35 cellular contexts compared by ENCODE assay signal in the genomic region with DNA sequence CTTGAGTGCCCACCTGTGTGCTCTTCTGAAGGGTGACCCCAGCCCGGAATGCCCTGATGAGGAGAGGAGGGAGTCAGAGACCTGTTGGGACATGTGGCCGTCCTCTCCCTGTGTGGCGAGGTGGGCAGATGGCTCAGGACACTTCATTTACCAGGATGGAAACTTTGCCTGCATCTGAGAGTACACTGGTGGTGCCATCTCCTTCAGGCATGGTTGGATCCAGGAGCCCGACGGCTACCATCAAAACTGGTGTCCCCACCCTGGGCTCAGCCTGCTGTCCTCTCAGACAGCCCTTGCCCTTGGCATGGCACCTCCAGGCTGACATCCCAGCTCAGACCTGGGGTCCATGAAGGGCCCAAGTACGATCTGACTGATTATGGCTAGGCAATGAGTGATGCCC. TPM values are rescaled to one million over a fixed set of nuclear protein-coding genes. Genes with fewer than 3 reads are reported as not detected.
"Had no signal": no experiment of that assay in that cellular context is flagged by ENCODE, and none has a peak within 500 bp of the region (broad histone marks: within the 10 kb centered on the region; RNA-seq: fewer than 3 reads in every experiment).

No MANE protein-coding gene starts in this region.

- FAIRE-seq: pancreas had no signal

- H3K27me3 ChIP-seq: pancreas, right atrium auricular region, testis, uterus had no signal

- H2AFZ ChIP-seq: neural progenitor cell had no signal

- H3K4me2 ChIP-seq: neural progenitor cell, smooth muscle cell had no signal

- H3K36me3 ChIP-seq: neural progenitor cell, neutrophil, pancreas, prostate gland, right atrium auricular region, spleen, suprapubic skin, tibial artery, transverse colon, upper lobe of right lung, uterus had no signal

- ATAC-seq: naive thymus-derived CD4-positive, alpha-beta T cell; natural killer cell; pancreas; sciatic nerve; stimulated activated memory B cell treated with anti-CD40 and anti-IgM and Interleukin-4, amounts not matched to agents 10 μg/mL and 1 μg/mL and 100 μg/mL, for 72 hours; stimulated activated naive CD8-positive, alpha-beta T cell treated with anti-CD3 and anti-CD28 coated beads, Interleukin-15, amount 100 ng/mL, for 72 hours; stimulated activated naive CD8-positive, alpha-beta T cell treated with anti-CD3 and anti-CD28 coated beads, Interleukin-15, Interleukin-2, amounts not matched to agents 100 U/mL and 50 U/mL, for 24 hours; upper lobe of right lung had no signal

- H3K27ac ChIP-seq: neural progenitor cell, pancreas, prostate gland, right atrium auricular region, spleen, suprapubic skin, testis, tibial artery, transverse colon, upper lobe of right lung, uterus had no signal

- H3K4me1 Mint-ChIP-seq: naive thymus-derived CD4-positive, alpha-beta T cell; natural killer cell; stimulated activated memory B cell treated with anti-CD40 and anti-IgM and Interleukin-4, amounts not matched to agents 10 μg/mL and 1 μg/mL and 100 μg/mL, for 72 hours; stimulated activated naive CD8-positive, alpha-beta T cell treated with anti-CD3 and anti-CD28 coated beads, Interleukin-15, amount 100 ng/mL, for 72 hours had no signal

- H3K4me3 Mint-ChIP-seq: naive thymus-derived CD4-positive, alpha-beta T cell; natural killer cell; nephron; neural progenitor cell; stimulated activated memory B cell treated with anti-CD40 and anti-IgM and Interleukin-4, amounts not matched to agents 10 μg/mL and 1 μg/mL and 100 μg/mL, for 72 hours; stimulated activated naive CD8-positive, alpha-beta T cell treated with anti-CD3 and anti-CD28 coated beads, Interleukin-15, amount 100 ng/mL, for 72 hours; type B pancreatic cell had no signal

- H3K9me3 Mint-ChIP-seq: natural killer cell; nephron; neural progenitor cell; stimulated activated memory B cell treated with anti-CD40 and anti-IgM and Interleukin-4, amounts not matched to agents 10 μg/mL and 1 μg/mL and 100 μg/mL, for 72 hours; stimulated activated naive CD8-positive, alpha-beta T cell treated with anti-CD3 and anti-CD28 coated beads, Interleukin-15, amount 100 ng/mL, for 72 hours; type B pancreatic cell had no signal

- H3K4me1 ChIP-seq: tibial artery, transverse colon, upper lobe of right lung, uterus had no signal

- H3K9ac ChIP-seq: neural progenitor cell had no signal

- H3K9me3 ChIP-seq: neutrophil, pancreas, prostate gland, right atrium auricular region, suprapubic skin, testis, tibial artery, transverse colon, upper lobe of right lung, uterus had no signal

- H3K36me3 Mint-ChIP-seq: naive thymus-derived CD4-positive, alpha-beta T cell; natural killer cell; neural progenitor cell; stimulated activated memory B cell treated with anti-CD40 and anti-IgM and Interleukin-4, amounts not matched to agents 10 μg/mL and 1 μg/mL and 100 μg/mL, for 72 hours; type B pancreatic cell had no signal

- H3K27ac Mint-ChIP-seq: naive thymus-derived CD4-positive, alpha-beta T cell; natural killer cell; nephron; neural progenitor cell; stimulated activated memory B cell treated with anti-CD40 and anti-IgM and Interleukin-4, amounts not matched to agents 10 μg/mL and 1 μg/mL and 100 μg/mL, for 72 hours; stimulated activated naive CD8-positive, alpha-beta T cell treated with anti-CD3 and anti-CD28 coated beads, Interleukin-15, amount 100 ng/mL, for 72 hours; type B pancreatic cell had no signal

- DNase-seq: natural killer cell; nucleus accumbens; retina; spleen; stimulated activated CD4-positive, alpha-beta T cell treated with anti-CD3 and anti-CD28 coated beads, Interleukin-12 subunit alpha, Interleukin-12 subunit beta, amount 100 ng/mL, for 4 hours; stimulated activated CD4-positive, alpha-beta T cell treated with anti-CD3 and anti-CD28 coated beads, Interleukin-1b, Interleukin-23, amount 100 ng/mL, for 48 hours; stimulated activated CD4-positive, alpha-beta T cell treated with anti-CD3 and anti-CD28 coated beads, Interleukin-4, amount 100 ng/mL, for 1 hour; stimulated activated CD4-positive, alpha-beta T cell treated with anti-CD3 and anti-CD28 coated beads, Interleukin-4, amount 100 ng/mL, for 4 hours; stimulated activated CD8-positive, alpha-beta memory T cell treated with anti-CD3 and anti-CD28 coated beads, Interleukin-4, amount 100 ng/mL, for 48 hours; stimulated activated naive CD4-positive, alpha-beta T cell; stimulated activated naive CD8-positive, alpha-beta T cell treated with anti-CD3 and anti-CD28 coated beads, Interleukin-15, amount 100 ng/mL, for 72 hours; stimulated activated naive CD8-positive, alpha-beta T cell treated with anti-CD3 and anti-CD28 coated beads, Interleukin-15, Interleukin-2, amounts not matched to agents 100 U/mL and 50 U/mL, for 24 hours; substantia nigra; testis; tibial artery; transverse colon; upper lobe of right lung; uterus had no signal

- H3K4me3 ChIP-seq: neural progenitor cell, pancreas, prostate gland, right atrium auricular region, skin epidermis, smooth muscle cell, spleen, suprapubic skin, testis, tibial artery, transverse colon, upper lobe of right lung, uterus had no signal

RNA-seq across cellular contexts. Expression of a gene that starts 11.2 kb away (rescaled TPM):
- total RNA-seq: naive thymus-derived CD4-positive, alpha-beta T cell; natural killer cell; omental fat pad; osteocyte; posterior vena cava; pulmonary artery endothelial cell; right atrium auricular region; sciatic nerve; smooth muscle cell; spleen; suprapubic skin; transverse colon; upper lobe of right lung; uterus had no signal
- polyA plus RNA-seq: naive thymus-derived CD4-positive, alpha-beta T cell; smooth muscle cell; spleen had no signal
